ENCODE assay signal across 2 cellular contexts in the genomic region with DNA sequence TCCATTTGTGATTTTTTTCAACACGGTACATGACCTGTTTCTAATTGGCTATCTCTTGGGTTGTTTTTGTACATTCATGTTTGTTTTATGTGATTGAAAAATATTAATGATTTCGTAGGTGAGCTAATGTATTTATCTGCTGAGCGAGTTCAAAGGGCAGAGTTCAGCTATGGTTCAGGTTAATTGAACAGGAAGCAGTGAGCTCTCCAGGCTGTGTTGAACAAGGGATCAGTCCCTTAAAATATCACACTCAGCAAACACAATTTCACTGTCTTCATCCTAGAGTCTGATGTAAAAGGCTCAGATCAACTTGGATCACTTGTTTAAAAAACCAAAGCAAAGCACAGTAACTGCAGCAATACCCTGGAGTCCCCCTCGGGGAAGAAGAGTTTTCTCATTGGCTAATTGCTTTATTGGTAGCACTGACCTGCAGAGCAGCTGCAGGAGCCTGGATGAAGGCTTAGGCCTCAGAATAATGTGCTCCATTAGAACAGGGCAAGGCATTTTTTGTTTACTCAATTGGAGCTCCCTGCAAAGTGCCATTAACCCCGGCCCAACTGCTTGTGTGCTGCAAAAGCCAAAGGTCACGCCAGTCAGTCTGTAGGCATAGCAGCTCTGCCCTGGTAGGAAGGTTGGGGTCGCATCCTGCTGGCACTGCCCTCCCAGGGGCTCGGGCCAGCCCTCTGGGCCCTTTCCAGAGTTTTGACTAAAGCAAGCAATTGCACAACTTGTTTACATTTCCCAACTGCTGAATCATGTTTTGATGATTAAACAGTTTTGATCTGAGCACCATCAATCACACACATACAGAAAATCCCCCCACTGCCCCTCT.
TF ChIP-seq lines count a peak whose summit lies in the region.

No MANE protein-coding gene starts in this region.

TF ChIP-seq in SK-N-SH, 30 proteins besides CTCF, POLR2A, EP300 and RAD21 (continued from another document):
- TF ChIP-seq REST (IDR thresholded peaks at IDR 0.05; ENCODE audit: low read depth, low read length) (no peak), CHD2 (IDR thresholded peaks at IDR 0.05; ENCODE audit: low read length, partially characterized antibody) (no peak), NFIC (IDR thresholded peaks at IDR 0.05; ENCODE audit: borderline replicate concordance) (no peak), EZH2phosphoT487 (IDR thresholded peaks at IDR 0.05; ENCODE audit: borderline replicate concordance, low read depth) (no peak), SMC3 (IDR thresholded peaks at IDR 0.05; ENCODE audit: low read depth, low read length) (no peak), SIN3A (IDR thresholded peaks at IDR 0.05; ENCODE audit: borderline replicate concordance, low read depth, low read length) (no peak), JUND (IDR thresholded peaks at IDR 0.05) (no peak), MEF2A (IDR thresholded peaks at IDR 0.05; ENCODE audit: borderline replicate concordance, low read depth) (no peak), GATA2 (CRISPR knock-in tag; IDR thresholded peaks at IDR 0.05) (no peak), FOSL2 (IDR thresholded peaks at IDR 0.05; ENCODE audit: borderline replicate concordance, low read depth) (no peak), GABPA (IDR thresholded peaks at IDR 0.05; ENCODE audit: low read depth) (no peak)
- TF ChIP-seq, protein P1, sequence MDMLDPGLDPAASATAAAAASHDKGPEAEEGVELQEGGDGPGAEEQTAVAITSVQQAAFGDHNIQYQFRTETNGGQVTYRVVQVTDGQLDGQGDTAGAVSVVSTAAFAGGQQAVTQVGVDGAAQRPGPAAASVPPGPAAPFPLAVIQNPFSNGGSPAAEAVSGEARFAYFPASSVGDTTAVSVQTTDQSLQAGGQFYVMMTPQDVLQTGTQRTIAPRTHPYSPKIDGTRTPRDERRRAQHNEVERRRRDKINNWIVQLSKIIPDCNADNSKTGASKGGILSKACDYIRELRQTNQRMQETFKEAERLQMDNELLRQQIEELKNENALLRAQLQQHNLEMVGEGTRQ (IDR thresholded peaks at IDR 0.05; ENCODE audit: borderline replicate concordance, low read depth, low read length) = no peak
- TF ChIP-seq, protein P2, sequence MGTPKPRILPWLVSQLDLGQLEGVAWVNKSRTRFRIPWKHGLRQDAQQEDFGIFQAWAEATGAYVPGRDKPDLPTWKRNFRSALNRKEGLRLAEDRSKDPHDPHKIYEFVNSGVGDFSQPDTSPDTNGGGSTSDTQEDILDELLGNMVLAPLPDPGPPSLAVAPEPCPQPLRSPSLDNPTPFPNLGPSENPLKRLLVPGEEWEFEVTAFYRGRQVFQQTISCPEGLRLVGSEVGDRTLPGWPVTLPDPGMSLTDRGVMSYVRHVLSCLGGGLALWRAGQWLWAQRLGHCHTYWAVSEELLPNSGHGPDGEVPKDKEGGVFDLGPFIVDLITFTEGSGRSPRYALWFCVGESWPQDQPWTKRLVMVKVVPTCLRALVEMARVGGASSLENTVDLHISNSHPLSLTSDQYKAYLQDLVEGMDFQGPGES (IDR thresholded peaks at IDR 0.05; ENCODE audit: low read depth, low read length) = no peak

TF ChIP-seq in SK-N-SH treated with all-trans-retinoic acid at 6 μM for 48 hours, 23 proteins besides CTCF, POLR2A, EP300 and RAD21 (continued from another document):
- no peak for TF ChIP-seq ZC3H10 (CRISPR knock-in tag; IDR thresholded peaks at IDR 0.05)
